ENCODE assay signal across 1 cellular context in the genomic region with DNA sequence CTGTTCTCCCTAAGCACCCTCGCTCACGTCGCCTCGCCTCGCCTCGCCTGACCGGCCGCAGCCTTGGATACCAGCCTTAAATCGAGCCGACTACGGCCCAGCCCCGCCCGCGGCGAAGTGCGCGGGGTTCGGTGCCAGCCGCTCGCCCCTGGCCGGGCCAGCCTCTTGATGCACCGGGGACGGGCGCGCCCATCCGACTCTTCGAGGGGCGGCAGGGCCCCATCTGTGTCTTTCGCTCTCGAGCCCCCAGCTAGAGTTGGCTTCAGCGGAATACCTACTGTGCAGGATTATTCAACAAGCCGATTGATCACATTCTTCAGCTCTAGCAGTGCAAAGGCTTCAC.
TF ChIP-seq lines count a peak whose summit lies in the region.

No MANE protein-coding gene starts in this region.

TF ChIP-seq in HEK293, 187 proteins besides CTCF, POLR2A, EP300 and RAD21 (continued from another document):
- TF ChIP-seq HIC1 (tag by site-specific recombination; IDR thresholded peaks at IDR 0.05) (0 out of 2 replicates have a peak, but pooled peaks have one; percentile 55), ZNF335 (tag by site-specific recombination; conservative IDR thresholded peaks at IDR 0.05) (peak; percentile 3; the same call in 1 of the 2 replicates), ZBTB17 (tag by site-specific recombination; IDR thresholded peaks at IDR 0.05) (0 out of 2 replicates have a peak, but pooled peaks have one; percentile 18)
- TF ChIP-seq, protein P1, sequence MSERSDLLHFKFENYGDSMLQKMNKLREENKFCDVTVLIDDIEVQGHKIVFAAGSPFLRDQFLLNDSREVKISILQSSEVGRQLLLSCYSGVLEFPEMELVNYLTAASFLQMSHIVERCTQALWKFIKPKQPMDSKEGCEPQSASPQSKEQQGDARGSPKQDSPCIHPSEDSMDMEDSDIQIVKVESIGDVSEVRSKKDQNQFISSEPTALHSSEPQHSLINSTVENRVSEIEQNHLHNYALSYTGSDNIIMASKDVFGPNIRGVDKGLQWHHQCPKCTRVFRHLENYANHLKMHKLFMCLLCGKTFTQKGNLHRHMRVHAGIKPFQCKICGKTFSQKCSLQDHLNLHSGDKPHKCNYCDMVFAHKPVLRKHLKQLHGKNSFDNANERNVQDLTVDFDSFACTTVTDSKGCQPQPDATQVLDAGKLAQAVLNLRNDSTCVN (tag by site-specific recombination; optimal IDR thresholded peaks at IDR 0.05), result peak; percentile 81
